In the genomic region with DNA sequence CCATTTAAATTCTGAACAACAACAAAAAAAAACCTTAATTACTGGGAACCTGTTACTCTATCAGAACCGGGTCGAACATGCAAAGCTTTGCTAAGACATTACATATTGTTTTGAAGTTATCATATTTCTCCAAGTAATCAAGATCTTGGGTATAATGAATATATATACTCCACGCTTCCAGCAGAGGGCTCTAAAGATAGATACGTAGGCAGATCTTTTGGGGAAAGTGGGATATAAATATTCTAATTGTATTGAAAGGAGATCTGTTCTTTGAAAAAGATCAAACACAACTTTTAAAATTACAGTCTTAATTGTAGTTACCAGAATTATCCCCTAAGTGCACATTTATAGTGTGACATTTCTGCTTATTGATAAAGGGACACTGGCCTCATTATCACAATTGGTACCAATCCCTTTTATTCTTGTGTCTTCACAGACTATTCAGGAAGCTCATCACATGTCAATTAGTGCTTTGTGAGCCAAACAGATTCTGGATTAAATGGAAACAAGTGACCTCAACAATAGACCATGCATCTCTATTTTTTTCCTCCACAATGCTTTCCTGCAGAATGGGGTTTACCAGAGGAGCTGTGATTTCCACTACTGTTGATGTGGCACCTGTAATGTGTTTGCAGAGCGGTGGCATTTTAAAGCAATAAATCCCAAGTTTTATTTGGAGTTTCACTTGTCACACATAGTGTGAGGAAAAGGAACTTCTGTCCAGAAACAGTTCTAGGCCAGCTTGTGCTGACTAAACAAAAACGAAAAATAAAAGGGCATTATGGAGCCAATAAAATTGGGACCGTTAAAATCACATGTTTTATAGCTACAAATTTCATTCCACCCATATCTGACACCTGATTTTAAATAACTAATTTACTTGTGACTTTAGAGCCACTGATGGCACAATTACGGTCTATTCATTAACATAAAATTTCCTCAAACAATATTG, we compare ENCODE assay signal across 9 cellular contexts.
DNase-seq lines count a peak whose midpoint lies in the region; ATAC-seq, FAIRE-seq and TF ChIP-seq lines count a peak whose summit lies in the region.
"Had no signal": no experiment of that assay in that cellular context is flagged by ENCODE, and none has a peak within 500 bp of the region (broad histone marks: within the 10 kb centered on the region; RNA-seq: fewer than 3 reads in every experiment).

No MANE protein-coding gene starts in this region.

- H4K20me1 ChIP-seq in HepG2 (ENCODE audit: insufficient read depth, low read length): no peaks in the 10 kb centered on the region

- no peak overlapping the region for H3K9ac ChIP-seq in HepG2 (ENCODE audit: insufficient read depth, low read depth, low read length)

- no peaks in the 10 kb centered on the region for H3K36me3 ChIP-seq in HepG2 (replicated peaks in 1 of 2; ENCODE audit: control insufficient read depth in 1 of 2, insufficient read depth in 2 of 2, low read length in 2 of 2)
- H3K36me3 ChIP-seq: SJCRH30 had no signal

- H3K27ac ChIP-seq in HepG2 (ENCODE audit: extremely low read length, insufficient read depth, low read length): no peak overlapping the region
- H3K27ac ChIP-seq: SJCRH30 had no signal

- TF ChIP-seq EP300 in HepG2 (IDR thresholded peaks at IDR 0.05; ENCODE audit: low read depth in 2 of 2, low read length in 2 of 2) (no peak), HepG2 (CRISPR knock-in tag; IDR thresholded peaks at IDR 0.05; ENCODE audit: borderline replicate concordance) (no peak)

- in situ Hi-C loops in astrocyte of the cerebellum (cut with HindIII; ENCODE audit: low sequenced_read_pairs): no loop called here
- in situ Hi-C loops in HepG2 (cut with HindIII; ENCODE audit: extremely low pct_ligation_motif_present, low pct_unique_long_range_greater_than_20kb): no loop called here

- H3K9me3 ChIP-seq in HepG2 (ENCODE audit: low read length): no peaks in the 10 kb centered on the region
- H3K9me3 ChIP-seq: SJCRH30 had no signal

- H3K79me2 ChIP-seq in HepG2 (ENCODE audit: insufficient read depth, low read length): no peaks in the 10 kb centered on the region

- intact Hi-C loops in HepG2 (cut with micrococcal nuclease; ENCODE audit: unreplicated experiment): loop anchor here (1.0 kb wide), 3 partner anchors 354 to 445 kb away; no protein-coding TSS in a partner anchor

- BruUV-seq in HepG2 (replicated peaks; lab: Mats Ljungman, UMichigan): no TSS peak

- POLR2A ChIA-PET in HepG2 (lab: Yijun Ruan, JAX): no interaction called here

- TF ChIP-seq POLR2A in NB4 (IDR thresholded peaks at IDR 0.05; ENCODE audit: extremely low read depth, insufficient read length) (no peak), HepG2 (IDR thresholded peaks at IDR 0.05; ENCODE audit: insufficient read depth in 1 of 2, low read depth in 2 of 2, low read length in 2 of 2) (no peak)

- TF ChIP-seq CTCF in GM12864 (IDR thresholded peaks at IDR 0.05; ENCODE audit: low read depth, low read length, missing control alignments): peak; percentile 35
- TF ChIP-seq CTCF in NB4 (IDR thresholded peaks at IDR 0.05; ENCODE audit: low read depth, low read length): peak; percentile 53
- peak; percentile 55 for TF ChIP-seq CTCF in astrocyte of the cerebellum (IDR thresholded peaks at IDR 0.05; ENCODE audit: low read depth, low read length, missing control alignments)
- peak; percentile 27; the same call in 1 of the 2 replicates for TF ChIP-seq CTCF in HepG2 (CRISPR knock-in tag; IDR thresholded peaks at IDR 0.05)

- H2AFZ ChIP-seq in HepG2 (ENCODE audit: low read length): no peak overlapping the region

- FAIRE-seq in HepG2 (lab: Jason Lieb, UNC): no peak

- H3K4me1 ChIP-seq in HepG2 (ENCODE audit: insufficient read depth, low read length): no peaks in the 10 kb centered on the region
- H3K4me1 ChIP-seq: SJCRH30 had no signal

- DNase-seq in GM12864 (ENCODE audit: low read depth) (no peak), NB4 (ENCODE audit: low read depth) (peak; percentile 45), astrocyte of the cerebellum (ENCODE audit: low read depth) (peak; percentile 28), HepG2 (ENCODE audit: low spot score) (peak; percentile 5), NCI-H526 treated with DMSO at 0.1 percent for 48 hours (lab: John Stamatoyannopoulos, UW) (no peak)
- no peak for DNase-seq in activated T-cell treated with anti-CD3 and anti-CD28 coated beads, Interleukin-2, amount 50 U/mL, for 48 hours

- no peak for TF ChIP-seq RAD21 in HepG2 (CRISPR knock-in tag; IDR thresholded peaks at IDR 0.05)

- no peak for ATAC-seq in HepG2
- no peak for ATAC-seq in GM21786 (IDR thresholded peaks at IDR 0.05; ENCODE audit: unreplicated experiment)
- no peak for ATAC-seq in GM18909 (IDR thresholded peaks at IDR 0.05; ENCODE audit: poor library complexity, unreplicated experiment)

- CTCF ChIA-PET in HepG2 (lab: Yijun Ruan, JAX; ENCODE audit: low intra/inter-chr PET ratio, low total read pairs): interaction anchor here (0.7 to 1.8 kb wide), 3 partner anchors 354 to 445 kb away, joined by 4 to 6 read pairs (median 4); no protein-coding TSS in a partner anchor

- H3K4me3 ChIP-seq in GM12864 (ENCODE audit: low read depth, low read length) (no peak overlapping the region), NB4 (ENCODE audit: low read depth, low read length) (no peak overlapping the region), astrocyte of the cerebellum (ENCODE audit: low read depth, low read length) (no peak overlapping the region), HepG2 (replicated peaks in 1 of 3; ENCODE audit: insufficient read depth in 1 of 3, low read depth in 2 of 3, low read length in 3 of 3) (no peak overlapping the region)
- H3K4me3 ChIP-seq: SJCRH30 had no signal

- no peaks in the 10 kb centered on the region for H3K27me3 ChIP-seq in HepG2 (ENCODE audit: control insufficient read depth in 1 of 2, insufficient read depth in 2 of 2, low read length in 2 of 2)

- H3K4me2 ChIP-seq in HepG2 (ENCODE audit: low read depth, low read length): no peak overlapping the region

- 9% methylated on average over 8 of the region's 8 CpGs for WGBS in HepG2 (ENCODE audit: low lambda C conversion rate)

TF ChIP-seq in HepG2, 621 proteins besides CTCF, POLR2A, EP300 and RAD21 (continues in another document):
- TF ChIP-seq MAFK (conservative IDR thresholded peaks at IDR 0.05 in 1 of 2, IDR thresholded peaks at IDR 0.05 in 1 of 2; ENCODE audit: low read length in 2 of 2) (peak; percentile 71 to 85), HMG20A (CRISPR knock-in tag; IDR thresholded peaks at IDR 0.05; ENCODE audit: borderline replicate concordance) (no peak), RFX5 (IDR thresholded peaks at IDR 0.05; ENCODE audit: low read depth, low read length) (no peak), SKI (IDR thresholded peaks at IDR 0.05; ENCODE audit: partially characterized antibody) (no peak), ZNF670 (CRISPR knock-in tag; IDR thresholded peaks at IDR 0.05; ENCODE audit: borderline replicate concordance) (no peak), U2AF2 (IDR thresholded peaks at IDR 0.05; ENCODE audit: low read depth, low read length) (no peak), KMT2A (CRISPR knock-in tag; IDR thresholded peaks at IDR 0.05) (no peak), ZNF431 (CRISPR knock-in tag; IDR thresholded peaks at IDR 0.05; ENCODE audit: borderline replicate concordance, low read depth) (no peak), ZNF614 (CRISPR knock-in tag; IDR thresholded peaks at IDR 0.05; ENCODE audit: borderline replicate concordance) (no peak), STAG1 (CRISPR knock-in tag; IDR thresholded peaks at IDR 0.05) (peak; percentile 48), PHB2 (IDR thresholded peaks at IDR 0.05; ENCODE audit: partially characterized antibody) (no peak), ZSCAN31 (CRISPR knock-in tag; IDR thresholded peaks at IDR 0.05; ENCODE audit: low read depth) (no peak), ZNF768 (CRISPR knock-in tag; IDR thresholded peaks at IDR 0.05) (no peak), BHLHE40 (IDR thresholded peaks at IDR 0.05; ENCODE audit: low read length) (no peak)
- TF ChIP-seq, protein P1, sequence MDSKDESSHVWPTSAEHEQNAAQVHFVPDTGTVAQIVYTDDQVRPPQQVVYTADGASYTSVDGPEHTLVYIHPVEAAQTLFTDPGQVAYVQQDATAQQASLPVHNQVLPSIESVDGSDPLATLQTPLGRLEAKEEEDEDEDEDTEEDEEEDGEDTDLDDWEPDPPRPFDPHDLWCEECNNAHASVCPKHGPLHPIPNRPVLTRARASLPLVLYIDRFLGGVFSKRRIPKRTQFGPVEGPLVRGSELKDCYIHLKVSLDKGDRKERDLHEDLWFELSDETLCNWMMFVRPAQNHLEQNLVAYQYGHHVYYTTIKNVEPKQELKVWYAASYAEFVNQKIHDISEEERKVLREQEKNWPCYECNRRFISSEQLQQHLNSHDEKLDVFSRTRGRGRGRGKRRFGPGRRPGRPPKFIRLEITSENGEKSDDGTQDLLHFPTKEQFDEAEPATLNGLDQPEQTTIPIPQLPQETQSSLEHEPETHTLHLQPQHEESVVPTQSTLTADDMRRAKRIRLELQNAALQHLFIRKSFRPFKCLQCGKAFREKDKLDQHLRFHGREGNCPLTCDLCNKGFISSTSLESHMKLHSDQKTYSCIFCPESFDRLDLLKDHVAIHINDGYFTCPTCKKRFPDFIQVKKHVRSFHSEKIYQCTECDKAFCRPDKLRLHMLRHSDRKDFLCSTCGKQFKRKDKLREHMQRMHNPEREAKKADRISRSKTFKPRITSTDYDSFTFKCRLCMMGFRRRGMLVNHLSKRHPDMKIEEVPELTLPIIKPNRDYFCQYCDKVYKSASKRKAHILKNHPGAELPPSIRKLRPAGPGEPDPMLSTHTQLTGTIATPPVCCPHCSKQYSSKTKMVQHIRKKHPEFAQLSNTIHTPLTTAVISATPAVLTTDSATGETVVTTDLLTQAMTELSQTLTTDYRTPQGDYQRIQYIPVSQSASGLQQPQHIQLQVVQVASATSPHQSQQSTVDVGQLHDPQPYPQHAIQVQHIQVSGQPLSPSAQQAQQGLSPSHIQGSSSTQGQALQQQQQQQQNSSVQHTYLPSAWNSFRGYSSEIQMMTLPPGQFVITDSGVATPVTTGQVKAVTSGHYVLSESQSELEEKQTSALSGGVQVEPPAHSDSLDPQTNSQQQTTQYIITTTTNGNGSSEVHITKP (CRISPR knock-in tag; IDR thresholded peaks at IDR 0.05; ENCODE audit: low read depth): no peak
- TF ChIP-seq, protein P2, sequence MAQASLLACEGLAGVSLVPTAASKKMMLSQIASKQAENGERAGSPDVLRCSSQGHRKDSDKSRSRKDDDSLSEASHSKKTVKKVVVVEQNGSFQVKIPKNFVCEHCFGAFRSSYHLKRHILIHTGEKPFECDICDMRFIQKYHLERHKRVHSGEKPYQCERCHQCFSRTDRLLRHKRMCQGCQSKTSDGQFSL (CRISPR knock-in tag; IDR thresholded peaks at IDR 0.05): no peak

Comparison
In these comparisons a context has a peak if more than half of its experiments do, and no peak if none do; other contexts are left out.
1. DNase-seq: peak in NB4 (single experiment), astrocyte of the cerebellum (single experiment) and HepG2 (single experiment); none in GM12864 (single experiment), NCI-H526 treated with DMSO at 0.1 percent for 48 hours (single experiment) and activated T-cell treated with anti-CD3 and anti-CD28 coated beads, Interleukin-2, amount 50 U/mL, for 48 hours (0 of 2).
2. Peak in every context shown above with its lines, with median percentiles within 50 percentile points of each other: CTCF ChIP-seq.